In genomic region chr7:152893801-152894294, GRCh38 we compare ENCODE assay signal across 15 cellular contexts.
DNase-seq lines count a peak whose midpoint lies in the region; ATAC-seq, FAIRE-seq and TF ChIP-seq lines count a peak whose summit lies in the region.
"Had no signal": no experiment of that assay in that cellular context is flagged by ENCODE, and none has a peak within 500 bp of the region (broad histone marks: within the 10 kb centered on the region; RNA-seq: fewer than 3 reads in every experiment).

No MANE protein-coding gene starts in this region.

- H3K27me3 ChIP-seq in K562 (ENCODE audit: control insufficient read depth in 2 of 2, insufficient read depth in 2 of 2, low read length in 2 of 2), result peaks cover 39 to 64% of the 10 kb centered on the region in 2 experiments
- no peaks in the 10 kb centered on the region for H3K27me3 ChIP-seq in neural progenitor cell
- H3K27me3 ChIP-seq: MG63 had no signal

- TF ChIP-seq POLR2A in K562 (conservative IDR thresholded peaks at IDR 0.05), result no peak

- POLR2A ChIA-PET in K562 (lab: Yijun Ruan, JAX), result interaction anchor here (0.7 kb wide), 1 partner anchor 1044 kb away, joined by 3 read pairs; no protein-coding TSS in a partner anchor

- CTCF ChIA-PET in K562 (lab: Yijun Ruan, JAX; ENCODE audit: low intra/inter-chr PET ratio), result no interaction called here

- H3K4me1 ChIP-seq in K562 (replicated peaks in 1 of 2; ENCODE audit: control insufficient read depth in 2 of 2, insufficient read depth in 2 of 2, low read length in 2 of 2) (peaks cover 0 to 14% of the 10 kb centered on the region in 2 experiments; a peak in 1 of 5 replicates), neural progenitor cell (peaks cover 5% of the 10 kb centered on the region)

- H3K36me3 ChIP-seq in K562 (ENCODE audit: control insufficient read depth, insufficient read depth, low read length), result no peaks in the 10 kb centered on the region
- no peaks in the 10 kb centered on the region for H3K36me3 ChIP-seq in neural progenitor cell
- H3K36me3 ChIP-seq: MG63 had no signal

- H3K4me1 Mint-ChIP-seq in neural progenitor cell, result no peaks in the 10 kb centered on the region
- H3K4me1 Mint-ChIP-seq in stimulated activated naive B cell treated with anti-CD40 and anti-IgM and Interleukin-4, amounts not matched to agents 10 μg/mL and 1 μg/mL and 100 μg/mL, for 72 hours, result peaks cover 0 to 1% of the 10 kb centered on the region in 2 donors

- TF ChIP-seq RAD21 in K562 (CRISPR knock-in tag; conservative IDR thresholded peaks at IDR 0.05 in 1 of 2, IDR thresholded peaks at IDR 0.05 in 1 of 2), result no peak

- ATAC-seq in GM19328 (IDR thresholded peaks at IDR 0.05; ENCODE audit: unreplicated experiment), result peak; percentile 4
- no peak for ATAC-seq in K562
- ATAC-seq in stimulated activated naive B cell treated with anti-CD40 and anti-IgM and Interleukin-4, amounts not matched to agents 10 μg/mL and 1 μg/mL and 100 μg/mL, for 72 hours (replicated peaks), result no peak

- no peaks in the 10 kb centered on the region for H3K36me3 Mint-ChIP-seq in neural progenitor cell
- peaks cover 5 to 8% of the 10 kb centered on the region in 2 donors for H3K36me3 Mint-ChIP-seq in stimulated activated naive B cell treated with anti-CD40 and anti-IgM and Interleukin-4, amounts not matched to agents 10 μg/mL and 1 μg/mL and 100 μg/mL, for 72 hours

- no peak overlapping the region for H3K27ac Mint-ChIP-seq in neural progenitor cell
- H3K27ac Mint-ChIP-seq in stimulated activated naive B cell treated with anti-CD40 and anti-IgM and Interleukin-4, amounts not matched to agents 10 μg/mL and 1 μg/mL and 100 μg/mL, for 72 hours, result no peak overlapping the region

- H3K4me3 ChIP-seq in K562 (no peak overlapping the region), neural progenitor cell (no peak overlapping the region)
- H3K4me3 ChIP-seq: MG63 had no signal

- H3F3A ChIP-seq in neural progenitor cell (ENCODE audit: low read depth), result no peaks in the 10 kb centered on the region

- no TSS peak for BruUV-seq in K562 (replicated peaks; lab: Mats Ljungman, UMichigan)

- WGBS in K562 (ENCODE audit: insufficient coverage, low coverage, missing lambda C conversion rate), result 37% methylated on average over 26 of the region's 26 CpGs

- no peak for TF ChIP-seq CTCF in K562 (IDR thresholded peaks at IDR 0.05 in 2 of 3, conservative IDR thresholded peaks at IDR 0.05 in 1 of 3; ENCODE audit: insufficient read depth in 2 of 3, low read depth in 1 of 3, low read length in 3 of 3)
- no peak for TF ChIP-seq CTCF in neural progenitor cell (IDR thresholded peaks at IDR 0.05)

- H2AFZ ChIP-seq in K562 (ENCODE audit: low read depth, low read length), result no peak overlapping the region
- peak overlapping the region; percentile 73 for H2AFZ ChIP-seq in neural progenitor cell (replicated peaks)

- peaks cover 3% of the 10 kb centered on the region for H3K9me1 ChIP-seq in K562 (ENCODE audit: control insufficient read depth, insufficient read depth, low read length)

- H3K27ac ChIP-seq in K562 (ENCODE audit: extremely low read depth, low read depth, low read length), result no peak overlapping the region
- H3K27ac ChIP-seq in neural progenitor cell, result no peak overlapping the region
- H3K27ac ChIP-seq: C4-2B had no signal

- in situ Hi-C loops in K562 (cut with MboI), result no loop called here

- H3K9ac ChIP-seq in K562 (ENCODE audit: insufficient read depth in 1 of 2, low read depth in 2 of 2, low read length in 2 of 2), result peak overlapping the region in 1 of 2 experiments; percentile 14; a peak in 1 of 4 replicates
- no peak overlapping the region for H3K9ac ChIP-seq in neural progenitor cell

- intact Hi-C loops in K562 (cut with micrococcal nuclease), result loop anchor here (5.0 to 10.0 kb wide), 2 partner anchors 211 to 298 kb away; no protein-coding TSS in a partner anchor

- no peaks in the 10 kb centered on the region for H3K79me2 ChIP-seq in K562 (ENCODE audit: control insufficient read depth, insufficient read depth, low read length)
- H3K79me2 ChIP-seq in neural progenitor cell (ENCODE audit: low read depth), result no peaks in the 10 kb centered on the region

- H3K9me3 Mint-ChIP-seq in neural progenitor cell, result peaks cover 2% of the 10 kb centered on the region
- H3K9me3 Mint-ChIP-seq in stimulated activated naive B cell treated with anti-CD40 and anti-IgM and Interleukin-4, amounts not matched to agents 10 μg/mL and 1 μg/mL and 100 μg/mL, for 72 hours, result no peaks in the 10 kb centered on the region

- TF ChIP-seq EP300 in K562 (IDR thresholded peaks at IDR 0.05; ENCODE audit: low read length), result no peak

- H3K4me3 Mint-ChIP-seq in neural progenitor cell, result no peak overlapping the region
- H3K4me3 Mint-ChIP-seq in stimulated activated naive B cell treated with anti-CD40 and anti-IgM and Interleukin-4, amounts not matched to agents 10 μg/mL and 1 μg/mL and 100 μg/mL, for 72 hours, result no peak overlapping the region

- H3K9me3 ChIP-seq in K562 (replicated peaks; ENCODE audit: control insufficient read depth, insufficient read depth, low read depth, low read length), result no peaks in the 10 kb centered on the region
- H3K9me3 ChIP-seq in neural progenitor cell (ENCODE audit: low read depth), result no peaks in the 10 kb centered on the region
- H3K9me3 ChIP-seq: MG63 had no signal

- H3K27me3 Mint-ChIP-seq in neural progenitor cell (ENCODE audit: insufficient read depth, low read depth), result peaks cover 7% of the 10 kb centered on the region
- H3K27me3 Mint-ChIP-seq in stimulated activated naive B cell treated with anti-CD40 and anti-IgM and Interleukin-4, amounts not matched to agents 10 μg/mL and 1 μg/mL and 100 μg/mL, for 72 hours, result peaks cover 13 to 28% of the 10 kb centered on the region in 2 donors

- DNase-seq in activated CD8-positive, alpha-beta memory T cell treated with anti-CD3 and anti-CD28 coated beads for 24 hours, result peak; percentile 50
- no peak for DNase-seq in activated CD8-positive, alpha-beta memory T cell treated with anti-CD3 and anti-CD28 coated beads, Interleukin-2, amount 50 U/mL, for 4 hours
- DNase-seq in K562 (ENCODE audit: extremely low read depth in 1 of 4, low spot score in 3 of 4), result no peak
- DNase-seq in neural progenitor cell (ENCODE audit: low spot score), result no peak
- DNase-seq in stimulated activated naive B cell treated with anti-CD40 and anti-IgM and Interleukin-4, amounts not matched to agents 10 μg/mL and 1 μg/mL and 100 μg/mL, for 72 hours, result no peak
- DNase-seq in activated naive CD4-positive, alpha-beta T cell treated with anti-CD3 and anti-CD28 coated beads, Interleukin-2, amount 50 U/mL, for 16 hours, result no peak
- DNase-seq: GDM1, MG63, NCI-H2081 treated with DMSO at 0.1 percent for 48 hours, NCI-H524 treated with DMSO at 0.1 percent for 48 hours, OCI-M1, Right ventricle myocardium superior had no signal

- H4K20me1 ChIP-seq in K562 (replicated peaks; ENCODE audit: control insufficient read depth, insufficient read depth, low read length) (peaks cover 19% of the 10 kb centered on the region), neural progenitor cell (ENCODE audit: low read depth) (no peaks in the 10 kb centered on the region)

- FAIRE-seq in K562 (lab: Jason Lieb, UNC), result no peak
- FAIRE-seq: GM18507 had no signal

- H3K4me2 ChIP-seq in K562 (ENCODE audit: insufficient read depth, low read length) (no peak overlapping the region), neural progenitor cell (no peak overlapping the region)

TF ChIP-seq in K562, 482 proteins besides CTCF, POLR2A, EP300 and RAD21:
- TF ChIP-seq HMG20B (CRISPR knock-in tag; IDR thresholded peaks at IDR 0.05) (no peak), MYNN (IDR thresholded peaks at IDR 0.05) (no peak), MYNN (CRISPR knock-in tag; IDR thresholded peaks at IDR 0.05) (peak; percentile 23; the same call in 1 of the 2 replicates), SMARCA5 (IDR thresholded peaks at IDR 0.05) (no peak), TARDBP (IDR thresholded peaks at IDR 0.05) (no peak), FIP1L1 (IDR thresholded peaks at IDR 0.05; ENCODE audit: low read depth, low read length, poor library complexity, severe bottlenecking) (no peak)
